25 cellular contexts compared by ENCODE assay signal in genomic region chr10:132033632-132034031, GRCh38. TPM values are rescaled to one million over a fixed set of nuclear protein-coding genes. Genes with fewer than 3 reads are reported as not detected.
"Had no signal": no experiment of that assay in that cellular context is flagged by ENCODE, and none has a peak within 500 bp of the region (broad histone marks: within the 10 kb centered on the region; RNA-seq: fewer than 3 reads in every experiment).

No MANE protein-coding gene starts in this region.

- H3K27ac Mint-ChIP-seq: immature natural killer cell, mesothelial cell of epicardium, naive B cell had no signal

- H3K4me1 ChIP-seq: foreskin keratinocyte had no signal

- DNase-seq: dermis blood vessel endothelial cell; effector CD4-positive, alpha-beta T cell; effector memory CD4-positive, alpha-beta T cell; foreskin keratinocyte; heart left ventricle; hypothalamus; immature natural killer cell; islet precursor cell; left cardiac atrium; left lung; left ventricle myocardium superior; lower lobe of right lung; mesenchymal stem cell; mucosa of descending colon; naive B cell had no signal

- H3K4me3 ChIP-seq: coronary artery, dorsolateral prefrontal cortex, esophagus muscularis mucosa, gastroesophageal sphincter, heart left ventricle, hepatocyte, left lung, lower lobe of right lung, mucosa of descending colon had no signal

- H3K9me3 ChIP-seq: esophagus muscularis mucosa, gastroesophageal sphincter, heart left ventricle, left lung, lower lobe of right lung, mucosa of descending colon had no signal

- FAIRE-seq: colon, endothelial cell of umbilical vein, frontal cortex had no signal

- H3K9me3 Mint-ChIP-seq: immature natural killer cell, mesothelial cell of epicardium, naive B cell had no signal

- H3K27ac ChIP-seq: coronary artery, dorsolateral prefrontal cortex, esophagus muscularis mucosa, foreskin keratinocyte, gastroesophageal sphincter, heart left ventricle, hepatocyte, left lung, lower lobe of right lung had no signal

- H3K36me3 ChIP-seq: esophagus muscularis mucosa, gastroesophageal sphincter, heart left ventricle, left lung, lower lobe of right lung had no signal

- H3K36me3 Mint-ChIP-seq: immature natural killer cell, mesothelial cell of epicardium, naive B cell had no signal

- H3K4me3 Mint-ChIP-seq: immature natural killer cell, mesothelial cell of epicardium had no signal

- H3K4me1 Mint-ChIP-seq: immature natural killer cell had no signal

- ATAC-seq: foreskin keratinocyte, gastroesophageal sphincter, heart left ventricle, left cardiac atrium, left lung, left ventricle myocardium superior, lower lobe of right lung, mucosa of descending colon had no signal

RNA-seq across cellular contexts. Expression of gene JAKMIP3, which starts 32.1 kb away (rescaled TPM):
- total RNA-seq: dermis blood vessel endothelial cell, endothelial cell of umbilical vein, kidney epithelial cell had no signal
- polyA plus RNA-seq: foreskin keratinocyte, immature natural killer cell had no signal
